In genomic region chr10:3043512-3044368, GRCh38 we compare ENCODE assay signal across 8 cellular contexts. TPM values are rescaled to one million over a fixed set of nuclear protein-coding genes. Genes with fewer than 3 reads are reported as not detected.
A peak's percentile ranks its signal among the peaks of the same experiment; 100 is the strongest.
DNase-seq lines count a peak whose midpoint lies in the region; ATAC-seq, FAIRE-seq and TF ChIP-seq lines count a peak whose summit lies in the region.

No MANE protein-coding gene starts in this region.

- H3K4me1 ChIP-seq in DND-41 (ENCODE audit: insufficient read depth, low read length) = no peaks in the 10 kb centered on the region

- H4K20me1 ChIP-seq in DND-41 (ENCODE audit: insufficient read depth, low read length) = no peaks in the 10 kb centered on the region

- peaks cover 8% of the 10 kb centered on the region for H3K9me3 ChIP-seq in DND-41 (ENCODE audit: insufficient read depth, low read length, severe bottlenecking)

- no peak overlapping the region for H3K4me2 ChIP-seq in DND-41 (ENCODE audit: insufficient read depth, low read length)

- no peaks in the 10 kb centered on the region for H3K27me3 ChIP-seq in DND-41 (ENCODE audit: insufficient read depth, low read length, poor library complexity)

- no peaks in the 10 kb centered on the region for H3K79me2 ChIP-seq in DND-41 (ENCODE audit: insufficient read depth, low read length)

- TF ChIP-seq CTCF in DND-41 (IDR thresholded peaks at IDR 0.05; ENCODE audit: borderline replicate concordance, extremely low read depth, low read length, poor library complexity, severe bottlenecking) (peak; percentile 84), glutamatergic neuron (IDR thresholded peaks at IDR 0.05; ENCODE audit: partially characterized antibody, unreplicated experiment) (peak; percentile 33)

- no peak overlapping the region for H3K27ac ChIP-seq in DND-41 (ENCODE audit: low read length)

- H3K4me3 Mint-ChIP-seq in glutamatergic neuron (ENCODE audit: unreplicated experiment) = no peak overlapping the region

- H2AFZ ChIP-seq in DND-41 (ENCODE audit: low read depth, low read length) = no peak overlapping the region

- peak; percentile 72 for DNase-seq in DND-41
- peak; percentile 59 for DNase-seq in Jurkat, Clone E6-1 (ENCODE audit: low read depth, low spot score)
- DNase-seq in RCC 7860 (ENCODE audit: low spot score) = peak; percentile 88
- DNase-seq in activated naive CD4-positive, alpha-beta T cell treated with anti-CD3 and anti-CD28 coated beads, Interleukin-2, amount 50 U/mL, for 72 hours (ENCODE audit: low spot score in 2 of 2) = peak in 1 of 2 donors; percentile 54
- peak; percentile 78 for DNase-seq in glutamatergic neuron
- peak; percentile 38 to 96 (median 72) for DNase-seq in posterior cingulate gyrus

- ATAC-seq in DND-41 (ENCODE audit: insufficient read depth, low read depth) = peak; percentile 95
- ATAC-seq in GM21423 (IDR thresholded peaks at IDR 0.05; ENCODE audit: unreplicated experiment) = peak; percentile 87
- peak; percentile 50 to 76 for ATAC-seq in activated naive CD4-positive, alpha-beta T cell treated with anti-CD3 and anti-CD28 coated beads, Interleukin-2, amount 50 U/mL, for 72 hours
- no peak for ATAC-seq in HG03457 (IDR thresholded peaks at IDR 0.05; ENCODE audit: unreplicated experiment)

- H3K4me1 Mint-ChIP-seq in glutamatergic neuron (ENCODE audit: low read depth, unreplicated experiment) = peaks cover 11% of the 10 kb centered on the region

- no peak overlapping the region for H3K9ac ChIP-seq in DND-41 (ENCODE audit: low read depth, low read length)

- FAIRE-seq in RCC 7860 (lab: Jason Lieb, UNC) = peak; percentile 75

- peaks cover 4 to 8% of the 10 kb centered on the region in 2 donors for H3K9me3 Mint-ChIP-seq in activated naive CD4-positive, alpha-beta T cell treated with anti-CD3 and anti-CD28 coated beads, Interleukin-2, amount 50 U/mL, for 72 hours
- H3K9me3 Mint-ChIP-seq in glutamatergic neuron (ENCODE audit: unreplicated experiment) = peaks cover 13% of the 10 kb centered on the region

- no peaks in the 10 kb centered on the region for H3K27me3 Mint-ChIP-seq in glutamatergic neuron (ENCODE audit: unreplicated experiment)

- H3K36me3 ChIP-seq in DND-41 (ENCODE audit: insufficient read depth, low read length) = no peaks in the 10 kb centered on the region

- intact Hi-C loops in posterior cingulate gyrus (cut with DNase I) = loop anchor here (5.0 to 10.0 kb wide), 2 partner anchors 119 to 206 kb away; no protein-coding TSS in a partner anchor

- H3K36me3 Mint-ChIP-seq in activated naive CD4-positive, alpha-beta T cell treated with anti-CD3 and anti-CD28 coated beads, Interleukin-2, amount 50 U/mL, for 72 hours = no peaks in the 10 kb centered on the region
- peaks cover 13% of the 10 kb centered on the region for H3K36me3 Mint-ChIP-seq in glutamatergic neuron (ENCODE audit: unreplicated experiment)

- no peak overlapping the region for H3K27ac Mint-ChIP-seq in activated naive CD4-positive, alpha-beta T cell treated with anti-CD3 and anti-CD28 coated beads, Interleukin-2, amount 50 U/mL, for 72 hours
- H3K27ac Mint-ChIP-seq in glutamatergic neuron (ENCODE audit: unreplicated experiment) = no peak overlapping the region

- no peak overlapping the region for H3K4me3 ChIP-seq in DND-41 (ENCODE audit: low read depth in 1 of 2, low read length in 2 of 2)
- no peak overlapping the region for H3K4me3 ChIP-seq in Jurkat, Clone E6-1 (ENCODE audit: low read length)

RNA-seq across cellular contexts. Expression of gene PFKP, which starts 23.6 kb away (rescaled TPM):
- 235 TPM for polyA plus RNA-seq in Jurkat, Clone E6-1 (2012; ENCODE audit: insufficient read depth, insufficient read length)
- 100 to 1,000 TPM in 1 of 2 donors, 10 to 100 TPM in 1; 63.7 to 258 TPM for total RNA-seq in activated naive CD4-positive, alpha-beta T cell treated with anti-CD3 and anti-CD28 coated beads, Interleukin-2, amount 50 U/mL, for 72 hours
- 24.2 TPM for total RNA-seq in glutamatergic neuron (ENCODE audit: unreplicated experiment)
